12 cellular contexts compared by ENCODE assay signal in the genomic region with DNA sequence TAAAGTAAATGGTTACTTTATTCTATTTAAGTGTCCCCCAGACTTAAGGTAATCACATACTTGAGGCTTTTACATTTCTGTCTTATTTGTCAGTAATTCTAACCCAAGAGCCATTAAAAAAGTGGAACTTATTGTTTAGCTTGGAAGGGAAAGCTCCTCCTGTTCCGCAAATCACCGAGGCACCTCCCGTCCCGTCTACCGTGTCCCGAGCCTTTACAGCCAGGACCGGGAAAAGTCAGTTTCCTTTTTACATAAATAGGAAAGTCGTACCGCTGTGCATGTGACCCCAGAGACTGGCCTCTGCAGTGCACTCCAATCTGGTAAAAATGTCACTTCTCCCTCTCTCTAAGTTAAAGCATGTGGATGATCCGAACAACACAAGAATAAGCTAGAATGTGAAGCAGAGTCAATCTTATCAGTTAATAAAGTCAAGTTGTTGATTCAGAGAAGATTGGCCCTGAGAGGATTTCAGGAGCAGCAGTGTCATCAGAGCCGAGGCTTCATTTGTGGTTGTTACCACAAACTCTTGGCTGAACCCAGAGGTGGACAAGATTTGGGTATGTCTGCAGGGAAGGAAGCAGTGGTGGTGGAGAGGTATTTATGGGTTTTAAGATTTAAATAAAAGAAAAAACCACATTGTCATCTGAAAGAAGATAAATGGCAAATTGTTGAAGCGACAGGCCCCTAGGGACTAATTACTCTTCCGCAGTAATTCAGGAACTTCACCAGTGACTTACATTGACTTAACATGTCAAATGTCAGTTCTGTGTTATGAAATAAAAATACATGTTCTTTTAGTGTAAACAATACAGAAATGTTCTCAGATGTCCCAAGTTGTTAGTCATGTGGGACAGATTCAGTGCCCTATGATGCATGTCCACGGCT.
A peak's percentile ranks its signal among the peaks of the same experiment; 100 is the strongest.
DNase-seq lines count a peak whose midpoint lies in the region; ATAC-seq, FAIRE-seq and TF ChIP-seq lines count a peak whose summit lies in the region.
"Had no signal": no experiment of that assay in that cellular context is flagged by ENCODE, and none has a peak within 500 bp of the region (broad histone marks: within the 10 kb centered on the region; RNA-seq: fewer than 3 reads in every experiment).

No MANE protein-coding gene starts in this region.

- H3K4me3 ChIP-seq in AG10803 (ENCODE audit: low read length), result no peak overlapping the region
- H3K4me3 ChIP-seq in GM12878, result no peak overlapping the region
- H3K4me3 ChIP-seq in mesenchymal stem cell (ENCODE audit: insufficient read depth in 1 of 2, low read depth in 1 of 2, low read length in 2 of 2), result no peak overlapping the region
- H3K4me3 ChIP-seq: K562 had no signal

- no peaks in the 10 kb centered on the region for H3K79me1 ChIP-seq in mesenchymal stem cell (replicated peaks; ENCODE audit: low read length, poor library complexity, severe bottlenecking)

- no peak overlapping the region for H2BK15ac ChIP-seq in mesenchymal stem cell (ENCODE audit: low read depth, poor library complexity, severe bottlenecking)

- intact Hi-C loops in GM12878 (cut with micrococcal nuclease; ENCODE audit: unreplicated experiment), result no loop called here

- peak; percentile 38 to 58; a peak in 2 of 4 replicates for TF ChIP-seq EP300 in GM12878 (IDR thresholded peaks at IDR 0.05; ENCODE audit: borderline replicate concordance in 1 of 2, control insufficient read depth in 1 of 2, low read depth in 2 of 2, low read length in 2 of 2)

- H3K9ac ChIP-seq in GM12878 (ENCODE audit: control insufficient read depth, insufficient read depth, low read length) (no peak overlapping the region), mesenchymal stem cell (ENCODE audit: low read length) (no peak overlapping the region)

- no peaks in the 10 kb centered on the region for H3K79me2 ChIP-seq in GM12878 (ENCODE audit: control insufficient read depth, insufficient read depth, low read length)

- FAIRE-seq in GM12878 (lab: Jason Lieb, UNC), result peak; percentile 75
- FAIRE-seq: K562 had no signal

- TF ChIP-seq RAD21 in GM12878 (IDR thresholded peaks at IDR 0.05; ENCODE audit: insufficient read depth, low read depth, low read length), result no peak

- no peak overlapping the region for H3K27ac ChIP-seq in GM12878 (ENCODE audit: control insufficient read depth, insufficient read depth)
- no peak overlapping the region for H3K27ac ChIP-seq in mesenchymal stem cell (ENCODE audit: low read length, poor library complexity, severe bottlenecking)

- no peak overlapping the region for H2BK5ac ChIP-seq in mesenchymal stem cell (ENCODE audit: low read depth, low read length, poor library complexity, severe bottlenecking)

- peak overlapping the region in 1 of 2 experiments; percentile 61 for H3K18ac ChIP-seq in mesenchymal stem cell (ENCODE audit: low read depth in 1 of 2, low read length in 2 of 2)

- no peak overlapping the region for H3K4me3 Mint-ChIP-seq in endothelial cell (ENCODE audit: unreplicated experiment)
- H3K4me3 Mint-ChIP-seq: CD4-positive, alpha-beta memory T cell had no signal

- H2AK5ac ChIP-seq in mesenchymal stem cell (ENCODE audit: low read length, severe bottlenecking), result no peak overlapping the region

- in situ Hi-C loops in GM12878 (cut with MboI), result no loop called here

- no peak overlapping the region for H3K14ac ChIP-seq in mesenchymal stem cell (ENCODE audit: low read length in 2 of 2)

- H3K9me3 Mint-ChIP-seq in endothelial cell (ENCODE audit: unreplicated experiment), result no peaks in the 10 kb centered on the region
- H3K9me3 Mint-ChIP-seq: CD4-positive, alpha-beta memory T cell had no signal

- BruUV-seq in GM12878 (replicated peaks; lab: Mats Ljungman, UMichigan), result no TSS peak

- no peak overlapping the region for H4K91ac ChIP-seq in mesenchymal stem cell (ENCODE audit: low read length)

- H3K4me1 ChIP-seq in GM12878 (ENCODE audit: control insufficient read depth, insufficient read depth, low read length) (peaks cover 4% of the 10 kb centered on the region; the same call in 1 of the 2 replicates), mesenchymal stem cell (ENCODE audit: control insufficient read depth, insufficient read depth, low read depth, low read length) (peaks cover 11% of the 10 kb centered on the region)

- H3K9me3 ChIP-seq in GM12878 (replicated peaks; ENCODE audit: control insufficient read depth, insufficient read depth, low read length), result no peaks in the 10 kb centered on the region; the same call in 2 of the 3 replicates
- no peaks in the 10 kb centered on the region for H3K9me3 ChIP-seq in mesenchymal stem cell (ENCODE audit: control insufficient read depth, low read length)

- no peak overlapping the region for H3K27ac Mint-ChIP-seq in endothelial cell (ENCODE audit: unreplicated experiment)
- H3K27ac Mint-ChIP-seq: CD4-positive, alpha-beta memory T cell had no signal

- DNase-seq in AG10803 (ENCODE audit: low read depth) (peak; percentile 92), HEK293T (ENCODE audit: extremely low spot score) (no peak), GM12878 (ENCODE audit: low read depth, low spot score) (peak; percentile 74), mesenchymal stem cell (peak; percentile 68), NCI-H2029 (lab: John Stamatoyannopoulos, UW) (no peak), endothelial cell (ENCODE audit: low spot score) (no peak)
- DNase-seq: CD4-positive, alpha-beta memory T cell; effector CD8-positive, alpha-beta T cell had no signal

- H2AFZ ChIP-seq in GM12878 (ENCODE audit: control insufficient read depth, low read depth, low read length), result 0 out of 2 replicates have a peak overlapping the region, but pooled peaks have one; percentile 10
- H2AFZ ChIP-seq in mesenchymal stem cell (ENCODE audit: low read depth, low read length), result no peak overlapping the region

- no peak overlapping the region for H2BK12ac ChIP-seq in mesenchymal stem cell (ENCODE audit: low read length in 2 of 2)

- no peaks in the 10 kb centered on the region for H3K36me3 ChIP-seq in GM12878 (ENCODE audit: control insufficient read depth in 2 of 2, insufficient read depth in 2 of 2, low read length in 1 of 2)
- no peaks in the 10 kb centered on the region for H3K36me3 ChIP-seq in mesenchymal stem cell (ENCODE audit: control insufficient read depth in 1 of 2, insufficient read depth in 2 of 2, low read depth in 1 of 2, low read length in 2 of 2)

- H3K4ac ChIP-seq in mesenchymal stem cell (ENCODE audit: low read depth in 1 of 2, low read length in 2 of 2), result no peak overlapping the region

- H3K27me3 Mint-ChIP-seq in endothelial cell (ENCODE audit: unreplicated experiment), result peaks cover 2% of the 10 kb centered on the region

- H3K36me3 Mint-ChIP-seq in endothelial cell (ENCODE audit: low read depth, unreplicated experiment), result no peaks in the 10 kb centered on the region
- H3K36me3 Mint-ChIP-seq: CD4-positive, alpha-beta memory T cell had no signal

- POLR2A ChIA-PET in HEK293T (lab: Yijun Ruan, JAX) (no interaction called here), GM12878 (lab: Charles Lee) (interaction anchor here (1.2 to 1.7 kb wide), 2 partner anchors 13 to 46 kb away, joined by 3 to 4 read pairs; no protein-coding TSS in a partner anchor)

- H2BK120ac ChIP-seq in mesenchymal stem cell (ENCODE audit: low read depth, low read length), result no peak overlapping the region

- no peaks in the 10 kb centered on the region for H4K20me1 ChIP-seq in GM12878 (ENCODE audit: control insufficient read depth, insufficient read depth)

- CTCF ChIA-PET in HEK293T (lab: Yijun Ruan, JAX) (no interaction called here), GM12878 (lab: Yijun Ruan, JAX) (interaction anchor here (0.7 to 2.0 kb wide), 5 partner anchors 42 to 421 kb away, joined by 3 to 6 read pairs (median 3); no protein-coding TSS in a partner anchor)

- no peak overlapping the region for H4K8ac ChIP-seq in mesenchymal stem cell (ENCODE audit: low read length)

- ATAC-seq in GM12878 (peak; percentile 55), HG03095 (IDR thresholded peaks at IDR 0.05; ENCODE audit: unreplicated experiment) (no peak), GM21367 (IDR thresholded peaks at IDR 0.05; ENCODE audit: unreplicated experiment) (no peak)
- ATAC-seq: K562, Panc1 had no signal

- H3K27me3 ChIP-seq in GM12878 (replicated peaks in 1 of 2; ENCODE audit: control insufficient read depth in 2 of 2, insufficient read depth in 2 of 2, low read length in 1 of 2) (no peaks in the 10 kb centered on the region; a peak in 1 of 4 replicates), mesenchymal stem cell (ENCODE audit: control insufficient read depth in 1 of 2, insufficient read depth in 1 of 2, low read length in 2 of 2) (peaks cover 29 to 64% of the 10 kb centered on the region in 2 experiments)

- WGBS in GM12878 (ENCODE audit: insufficient coverage, insufficient replicate concordance, low lambda C conversion rate, missing lambda C conversion rate), result 21% methylated on average over 14 of the region's 14 CpGs
- 37% methylated on average over 12 of the region's 14 CpGs for WGBS in mesenchymal stem cell

- TF ChIP-seq CTCF in AG10803 (conservative IDR thresholded peaks at IDR 0.05; ENCODE audit: low read length) (no peak), GM12878 (IDR thresholded peaks at IDR 0.05 in 2 of 3, conservative IDR thresholded peaks at IDR 0.05 in 1 of 3; ENCODE audit: control insufficient read depth in 2 of 3, extremely low read depth in 1 of 3, insufficient read depth in 1 of 3, low read depth in 3 of 3, low read length in 3 of 3) (no peak), endothelial cell (IDR thresholded peaks at IDR 0.05; ENCODE audit: unreplicated experiment) (no peak)

- H3K23ac ChIP-seq in mesenchymal stem cell (ENCODE audit: low read length in 2 of 2), result no peak overlapping the region

- RAD21 ChIA-PET in GM12878 (lab: Charles Lee; ENCODE audit: unreplicated experiment), result interaction anchor here (0.9 to 2.9 kb wide), 6 partner anchors 13 to 70 kb away, joined by 3 to 13 read pairs (median 6); no protein-coding TSS in a partner anchor

- H3K4me1 Mint-ChIP-seq in endothelial cell (ENCODE audit: unreplicated experiment), result no peaks in the 10 kb centered on the region

- SMC1A ChIA-PET in GM12878 (lab: Charles Lee; ENCODE audit: uncharacterized antibody, unreplicated experiment), result interaction anchor here (0.6 to 4.8 kb wide), 11 partner anchors 17 to 70 kb away, joined by 3 to 22 read pairs (median 4); no protein-coding TSS in a partner anchor

- no peak for TF ChIP-seq POLR2A in GM12878 (IDR thresholded peaks at IDR 0.05; ENCODE audit: low read depth, low read length)

- H3K4me2 ChIP-seq in GM12878 (ENCODE audit: control insufficient read depth, insufficient read depth), result no peak overlapping the region
- H3K4me2 ChIP-seq in mesenchymal stem cell (ENCODE audit: low read length, poor library complexity, severe bottlenecking), result no peak overlapping the region

TF ChIP-seq in GM12878, 131 proteins besides CTCF, POLR2A, EP300 and RAD21 (continues in another document):
- no peak for TF ChIP-seq SMAD1 (IDR thresholded peaks at IDR 0.05; ENCODE audit: low read depth, partially characterized antibody)

Comparison
In these comparisons a context has a peak if more than half of its experiments do, and no peak if none do; other contexts are left out.
1. DNase-seq: peak in AG10803 (single experiment), GM12878 (single experiment) and mesenchymal stem cell (single experiment); none in HEK293T (single experiment), NCI-H2029 (single experiment) and endothelial cell (single experiment).